19 cellular contexts compared by ENCODE assay signal in genomic region chr14:48936352-48936751, GRCh38.
A peak's percentile ranks its signal among the peaks of the same experiment; 100 is the strongest.
DNase-seq lines count a peak whose midpoint lies in the region; ATAC-seq, FAIRE-seq and TF ChIP-seq lines count a peak whose summit lies in the region.
"Had no signal": no experiment of that assay in that cellular context is flagged by ENCODE, and none has a peak within 500 bp of the region (broad histone marks: within the 10 kb centered on the region; RNA-seq: fewer than 3 reads in every experiment).

No MANE protein-coding gene starts in this region.

- H3K27me3 Mint-ChIP-seq in neural progenitor cell (ENCODE audit: insufficient read depth, low read depth): peaks cover 2% of the 10 kb centered on the region
- H3K27me3 Mint-ChIP-seq: activated naive CD4-positive, alpha-beta T cell treated with anti-CD3 and anti-CD28 coated beads, Interleukin-2, amount 50 U/mL, for 24 hours; CD4-positive, CD25-positive, alpha-beta regulatory T cell; progenitor cell of endocrine pancreas had no signal

- H3K9me1 ChIP-seq in endothelial cell of umbilical vein (replicated peaks; ENCODE audit: control insufficient read depth, extremely low read depth, insufficient read depth, low read length): no peaks in the 10 kb centered on the region

- H3K36me3 Mint-ChIP-seq in neural progenitor cell: no peaks in the 10 kb centered on the region
- H3K36me3 Mint-ChIP-seq: activated naive CD4-positive, alpha-beta T cell treated with anti-CD3 and anti-CD28 coated beads, Interleukin-2, amount 50 U/mL, for 24 hours; CD4-positive, CD25-positive, alpha-beta regulatory T cell; mesothelial cell of epicardium had no signal

- CTCF ChIA-PET in endothelial cell of umbilical vein (lab: Charles Lee): no interaction called here

- POLR2A ChIA-PET in endothelial cell of umbilical vein (lab: Charles Lee): no interaction called here

- H3K4me2 ChIP-seq in endothelial cell of umbilical vein (ENCODE audit: insufficient read depth, low read length): no peak overlapping the region
- no peak overlapping the region for H3K4me2 ChIP-seq in neural progenitor cell
- H3K4me2 ChIP-seq: KMS-11 had no signal

- H3K9me3 ChIP-seq in endothelial cell of umbilical vein (replicated peaks; ENCODE audit: control insufficient read depth, insufficient read depth, low read length) (no peaks in the 10 kb centered on the region), neural progenitor cell (ENCODE audit: low read depth) (no peaks in the 10 kb centered on the region)
- H3K9me3 ChIP-seq: esophagus squamous epithelium had no signal

- no peak overlapping the region for H2AFZ ChIP-seq in endothelial cell of umbilical vein (ENCODE audit: low read depth, low read length)
- no peak overlapping the region for H2AFZ ChIP-seq in neural progenitor cell (replicated peaks)

- no peak for TF ChIP-seq POLR2A in endothelial cell of umbilical vein (IDR thresholded peaks at IDR 0.05; ENCODE audit: low read depth, low read length)

- DNase-seq in Ammon's horn (ENCODE audit: low spot score) (peak; percentile 25), RKO (ENCODE audit: low spot score) (peak; percentile 55), endothelial cell of umbilical vein (ENCODE audit: low read depth, low spot score) (peak; percentile 63), neural progenitor cell (ENCODE audit: low spot score) (peak; percentile 26), frontal cortex (ENCODE audit: low spot score in 2 of 2) (no peak), omental fat pad (ENCODE audit: low spot score) (no peak), cortex of kidney (lab: John Stamatoyannopoulos, UW) (no peak)
- DNase-seq: CD4-positive, CD25-positive, alpha-beta regulatory T cell; esophagus squamous epithelium; NCI-H2029 treated with DMSO at 0.1 percent for 48 hours; NK-92 treated with Interleukin-12 subunit alpha and Interleukin-12 subunit beta, amount 100 ng/mL, for 24 hours; stimulated activated CD4-positive, alpha-beta T cell treated with anti-CD3 and anti-CD28 coated beads, Interleukin-1b, Interleukin-23, amount 100 ng/mL, for 48 hours had no signal

- H3F3A ChIP-seq in neural progenitor cell (ENCODE audit: low read depth): peaks cover 7% of the 10 kb centered on the region

- no peak for TF ChIP-seq CTCF in endothelial cell of umbilical vein (IDR thresholded peaks at IDR 0.05; ENCODE audit: extremely low read depth in 1 of 2, insufficient read depth in 1 of 2, low read depth in 1 of 2, low read length in 2 of 2)
- TF ChIP-seq CTCF in neural progenitor cell (IDR thresholded peaks at IDR 0.05): no peak
- no peak for TF ChIP-seq CTCF in omental fat pad (IDR thresholded peaks at IDR 0.05)

- BruUV-seq in endothelial cell of umbilical vein (replicated peaks; lab: Mats Ljungman, UMichigan): no TSS peak

- H4K20me1 ChIP-seq in endothelial cell of umbilical vein (replicated peaks; ENCODE audit: control insufficient read depth, extremely low read depth, insufficient read depth, low read length) (no peaks in the 10 kb centered on the region), neural progenitor cell (ENCODE audit: low read depth) (no peaks in the 10 kb centered on the region)

- intact Hi-C loops in endothelial cell of umbilical vein (cut with micrococcal nuclease): no loop called here

- H3K4me1 Mint-ChIP-seq in neural progenitor cell: peaks cover 17% of the 10 kb centered on the region
- H3K4me1 Mint-ChIP-seq: activated naive CD4-positive, alpha-beta T cell treated with anti-CD3 and anti-CD28 coated beads, Interleukin-2, amount 50 U/mL, for 24 hours; CD4-positive, CD25-positive, alpha-beta regulatory T cell had no signal

- H3K27ac ChIP-seq in endothelial cell of umbilical vein (ENCODE audit: insufficient read depth, low read depth, low read length) (no peak overlapping the region), neural progenitor cell (peak overlapping the region; percentile 15)
- H3K27ac ChIP-seq: esophagus squamous epithelium, KMS-11 had no signal

- peak overlapping the region; percentile 18 for H3K27ac Mint-ChIP-seq in neural progenitor cell
- H3K27ac Mint-ChIP-seq: activated naive CD4-positive, alpha-beta T cell treated with anti-CD3 and anti-CD28 coated beads, Interleukin-2, amount 50 U/mL, for 24 hours; CD4-positive, CD25-positive, alpha-beta regulatory T cell; mesothelial cell of epicardium; progenitor cell of endocrine pancreas had no signal

- H3K4me3 ChIP-seq in endothelial cell of umbilical vein (replicated peaks in 1 of 3; ENCODE audit: insufficient read depth in 1 of 3, low read depth in 1 of 3, low read length in 3 of 3): no peak overlapping the region
- no peak overlapping the region for H3K4me3 ChIP-seq in neural progenitor cell
- H3K4me3 ChIP-seq: esophagus squamous epithelium had no signal

- H3K4me1 ChIP-seq in endothelial cell of umbilical vein (ENCODE audit: control insufficient read depth, extremely low read depth, insufficient read depth, low read length) (no peaks in the 10 kb centered on the region), neural progenitor cell (peaks cover 8% of the 10 kb centered on the region)
- H3K4me1 ChIP-seq: esophagus squamous epithelium had no signal

- H3K4me3 Mint-ChIP-seq in neural progenitor cell: no peak overlapping the region
- H3K4me3 Mint-ChIP-seq: activated naive CD4-positive, alpha-beta T cell treated with anti-CD3 and anti-CD28 coated beads, Interleukin-2, amount 50 U/mL, for 24 hours; CD4-positive, CD25-positive, alpha-beta regulatory T cell; mesothelial cell of epicardium had no signal

- H3K36me3 ChIP-seq in endothelial cell of umbilical vein (ENCODE audit: control insufficient read depth in 2 of 2, extremely low read depth in 1 of 2, insufficient read depth in 2 of 2, low read length in 2 of 2): no peaks in the 10 kb centered on the region
- H3K36me3 ChIP-seq in neural progenitor cell: no peaks in the 10 kb centered on the region
- H3K36me3 ChIP-seq: esophagus squamous epithelium had no signal

- peaks cover 2% of the 10 kb centered on the region for H3K9me3 Mint-ChIP-seq in neural progenitor cell

- H3K9ac ChIP-seq in endothelial cell of umbilical vein (replicated peaks; ENCODE audit: extremely low read depth, insufficient read depth, low read length) (no peak overlapping the region), neural progenitor cell (no peak overlapping the region)
- H3K9ac ChIP-seq: KMS-11 had no signal

- dilution Hi-C loops in endothelial cell of umbilical vein (cut with MboI; ENCODE audit: extremely low pct_ligation_motif_present, low sequenced_read_pairs): no loop called here

- H3K79me2 ChIP-seq in endothelial cell of umbilical vein (ENCODE audit: control insufficient read depth, insufficient read depth, low read length) (no peaks in the 10 kb centered on the region), neural progenitor cell (ENCODE audit: low read depth) (no peaks in the 10 kb centered on the region)

- ATAC-seq in GM21528 (IDR thresholded peaks at IDR 0.05; ENCODE audit: low FRiP score, unreplicated experiment) (no peak), omental fat pad (ENCODE audit: low FRiP score) (no peak)
- ATAC-seq: activated CD4-positive, CD25-positive, alpha-beta regulatory T cell treated with anti-CD3 and anti-CD28 coated beads, Interleukin-2, amount 50 U/mL, for 24 hours had no signal

- FAIRE-seq in endothelial cell of umbilical vein (lab: Jason Lieb, UNC) (no peak), frontal cortex (lab: Jason Lieb, UNC) (no peak)
- FAIRE-seq: colon had no signal

- no peaks in the 10 kb centered on the region for H3K27me3 ChIP-seq in endothelial cell of umbilical vein (ENCODE audit: control insufficient read depth in 2 of 2, insufficient read depth in 2 of 2, low read length in 2 of 2)
- H3K27me3 ChIP-seq in neural progenitor cell: no peaks in the 10 kb centered on the region
- H3K27me3 ChIP-seq: esophagus squamous epithelium had no signal

TF ChIP-seq in endothelial cell of umbilical vein, 7 proteins besides CTCF, POLR2A, EP300 and RAD21:
- TF ChIP-seq JUN (IDR thresholded peaks at IDR 0.05; ENCODE audit: borderline replicate concordance, insufficient read depth, insufficient read length, low read depth): no peak
- no peak for TF ChIP-seq FOS (IDR thresholded peaks at IDR 0.05; ENCODE audit: borderline replicate concordance, insufficient read depth, low read length)
- TF ChIP-seq EZH2 (IDR thresholded peaks at IDR 0.05; ENCODE audit: borderline replicate concordance, low read depth, low read length, severe bottlenecking): no peak
- TF ChIP-seq POLR2AphosphoS5 (IDR thresholded peaks at IDR 0.05; ENCODE audit: insufficient read depth, low read depth, low read length): no peak

Comparison
In these comparisons a context has a peak if more than half of its experiments do, and no peak if none do; other contexts are left out.
1. DNase-seq: peak in Ammon's horn (single experiment), RKO (single experiment), endothelial cell of umbilical vein (single experiment) and neural progenitor cell (single experiment); none in frontal cortex (0 of 2), omental fat pad (single experiment) and cortex of kidney (single experiment).